ENCODE assay signal across 8 cellular contexts in genomic region chr16:22190169-22191088, GRCh38. TPM values are rescaled to one million over a fixed set of nuclear protein-coding genes. Genes with fewer than 3 reads are reported as not detected.
A peak's percentile ranks its signal among the peaks of the same experiment; 100 is the strongest.
DNase-seq lines count a peak whose midpoint lies in the region; ATAC-seq, FAIRE-seq and TF ChIP-seq lines count a peak whose summit lies in the region.

No MANE protein-coding gene starts in this region.

- peak overlapping the region; percentile 48 to 83 for H3K9ac ChIP-seq in kidney (ENCODE audit: low read length in 2 of 2)

- peak overlapping the region; percentile 63 to 70 for H3K4me3 ChIP-seq in kidney (ENCODE audit: low read length in 2 of 2)

- ATAC-seq in GM19043 (IDR thresholded peaks at IDR 0.05; ENCODE audit: low read depth, unreplicated experiment): peak; percentile 53
- peak; percentile 67 for ATAC-seq in HG03354 (IDR thresholded peaks at IDR 0.05; ENCODE audit: poor library complexity, severe bottlenecking, unreplicated experiment)
- peak; percentile 67 to 72 for ATAC-seq in activated CD4-positive, CD25-positive, alpha-beta regulatory T cell treated with anti-CD3 and anti-CD28 coated beads, Interleukin-2, amount 50 U/mL, for 24 hours

- H3K4me1 ChIP-seq in kidney (ENCODE audit: control insufficient read depth in 1 of 2, insufficient read depth in 1 of 2, low read depth in 1 of 2, low read length in 2 of 2): peaks cover 8 to 26% of the 10 kb centered on the region in 2 donors

- H3K9me3 ChIP-seq in kidney (ENCODE audit: control insufficient read depth in 1 of 2, low read length in 2 of 2): no peaks in the 10 kb centered on the region

- no peaks in the 10 kb centered on the region for H3K36me3 ChIP-seq in kidney (ENCODE audit: control insufficient read depth in 1 of 2, insufficient read depth in 2 of 2, low read length in 2 of 2)

- intact Hi-C loops in kidney (cut with DNase I): no loop called here

- TF ChIP-seq CTCF in kidney (IDR thresholded peaks at IDR 0.05; ENCODE audit: borderline replicate concordance, extremely low read depth, insufficient read depth): no peak

- DNase-seq in AML-193 (lab: John Stamatoyannopoulos, UW) (peak; percentile 99), NCI-H446 (lab: John Stamatoyannopoulos, UW) (peak; percentile 98 to 100), cerebellar cortex (ENCODE audit: low spot score) (peak; percentile 100), kidney (peak; percentile 100)
- peak; percentile 99 for DNase-seq in stimulated activated CD4-positive, alpha-beta T cell treated with anti-CD3 and anti-CD28 coated beads, Interleukin-15, amount 100 ng/mL, for 1 hour (ENCODE audit: low read depth in 1 of 2, low spot score in 1 of 2)

- peak overlapping the region; percentile 96 to 99 for H3K27ac ChIP-seq in kidney (ENCODE audit: low read depth in 2 of 2, low read length in 2 of 2)

- FAIRE-seq in kidney (lab: Jason Lieb, UNC): peak; percentile 86

RNA-seq across cellular contexts. Expression of gene EEF2K, which starts 15.6 kb away (rescaled TPM):
- 28.1 TPM for total RNA-seq in kidney
- 2.8 TPM for polyA plus RNA-seq in kidney (ENCODE audit: insufficient read depth, low read depth, low replicate concordance)

RNA-seq across cellular contexts. Expression of gene SDR42E2, which starts 28.1 kb away (rescaled TPM):
- not detected for total RNA-seq in kidney
- not detected for polyA plus RNA-seq in kidney (ENCODE audit: insufficient read depth, low read depth, low replicate concordance)

Comparison
In these comparisons a context has a peak if more than half of its experiments do, and no peak if none do; other contexts are left out.
1. Peak in every context shown above with its lines: DNase-seq, ATAC-seq, H3K4me3 ChIP-seq and H3K27ac ChIP-seq.